Comparison of ENCODE assay signal across 8 cellular contexts in the genomic region with DNA sequence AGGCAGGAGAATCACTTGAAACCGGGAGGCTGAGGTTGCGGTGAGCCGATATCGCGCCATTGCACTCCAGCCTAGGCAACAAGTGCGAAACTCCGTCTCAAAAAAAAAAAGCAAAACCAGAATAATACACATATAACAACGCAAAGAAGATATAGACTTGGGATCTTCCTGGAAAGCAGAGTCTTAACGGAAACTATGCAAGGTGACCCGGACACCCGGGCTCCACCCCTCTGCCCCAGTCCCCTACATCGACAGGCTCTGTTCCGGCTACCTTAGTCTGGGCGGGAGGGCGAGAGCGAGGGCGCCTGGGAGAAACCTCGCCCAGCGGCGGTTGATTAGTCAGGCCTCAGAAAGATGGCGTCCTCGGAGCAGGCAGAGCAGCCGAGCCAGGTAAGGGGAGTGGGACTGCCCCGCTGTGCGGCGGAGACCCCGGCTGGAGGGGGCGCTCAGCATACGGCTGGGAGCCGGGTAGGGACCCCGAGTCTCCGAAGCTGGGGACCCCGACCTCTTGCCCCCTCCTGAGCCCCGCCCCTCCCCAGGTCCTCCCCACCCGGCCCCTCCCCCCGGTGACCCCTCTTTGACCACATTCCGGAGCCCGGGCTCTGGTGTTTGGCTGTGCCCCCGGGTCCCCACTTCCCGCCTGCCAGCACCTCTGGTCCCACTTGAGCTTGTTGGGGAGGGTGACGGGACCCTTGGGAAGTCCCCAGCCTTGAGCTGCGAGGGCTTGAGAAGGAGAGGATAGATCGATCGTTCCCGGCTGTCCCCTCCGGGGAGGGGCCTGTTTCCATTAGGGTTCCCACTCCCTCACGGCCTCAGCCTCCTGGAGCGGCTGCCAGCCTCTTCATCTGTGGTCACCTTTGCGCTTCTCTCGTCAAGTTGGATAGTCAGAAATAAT.
DNase-seq lines count a peak whose midpoint lies in the region; ATAC-seq and TF ChIP-seq lines count a peak whose summit lies in the region.

A gene with protein sequence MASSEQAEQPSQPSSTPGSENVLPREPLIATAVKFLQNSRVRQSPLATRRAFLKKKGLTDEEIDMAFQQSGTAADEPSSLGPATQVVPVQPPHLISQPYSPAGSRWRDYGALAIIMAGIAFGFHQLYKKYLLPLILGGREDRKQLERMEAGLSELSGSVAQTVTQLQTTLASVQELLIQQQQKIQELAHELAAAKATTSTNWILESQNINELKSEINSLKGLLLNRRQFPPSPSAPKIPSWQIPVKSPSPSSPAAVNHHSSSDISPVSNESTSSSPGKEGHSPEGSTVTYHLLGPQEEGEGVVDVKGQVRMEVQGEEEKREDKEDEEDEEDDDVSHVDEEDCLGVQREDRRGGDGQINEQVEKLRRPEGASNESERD (plus strand): TSS at position 338 of the 895 bp plus-strand sequence. CDS start 17 bp downstream, at position 355.

- H3K4me3 ChIP-seq in AG09309 (ENCODE audit: control insufficient read depth, low read depth, low read length), result peak within 1 kb of the TSS; percentile 99

- DNase-seq in AG09309 (ENCODE audit: low read depth) (no peak), NCI-H524 treated with DMSO at 0.1 percent for 48 hours (lab: John Stamatoyannopoulos, UW) (peak; percentile 53), dedifferentiated amniotic fluid mesenchymal stem cell (ENCODE audit: extremely low spot score) (peak; percentile 82), left kidney (ENCODE audit: low read depth, low spot score) (peak; percentile 98)
- peak; percentile 93 for DNase-seq in activated CD4-positive, alpha-beta T cell treated with anti-CD3 and anti-CD28 coated beads for 48 hours
- DNase-seq in stimulated activated CD4-positive, alpha-beta T cell treated with anti-CD3 and anti-CD28 coated beads, Interleukin-1b, Interleukin-23, amount 100 ng/mL, for 48 hours, result peak; percentile 90

- ATAC-seq in GM19023 (IDR thresholded peaks at IDR 0.05; ENCODE audit: unreplicated experiment) (peak; percentile 65), HG03432 (IDR thresholded peaks at IDR 0.05; ENCODE audit: unreplicated experiment) (peak; percentile 63)

- TF ChIP-seq CTCF in AG09309 (IDR thresholded peaks at IDR 0.05; ENCODE audit: control insufficient read depth, insufficient read depth, low read depth, low read length, missing control alignments), result no peak
